In genomic region chr2:180128861-180129260, GRCh38 we compare ENCODE assay signal across 9 cellular contexts.
"Had no signal": no experiment of that assay in that cellular context is flagged by ENCODE, and none has a peak within 500 bp of the region (broad histone marks: within the 10 kb centered on the region; RNA-seq: fewer than 3 reads in every experiment).

No MANE protein-coding gene starts in this region.

- FAIRE-seq: H1 had no signal

- DNase-seq: GM23248, GOT3, H7, H9, HCEC 1CT, HFFc6 had no signal

- ATAC-seq: GM23338, HCT116 had no signal

- H3K4me3 ChIP-seq: GM23248, GM23338 had no signal

- H3K27ac ChIP-seq: GM23248 had no signal
